Comparison of ENCODE assay signal across 9 cellular contexts in genomic region chr22:41525450-41526225, GRCh38. TPM values are rescaled to one million over a fixed set of nuclear protein-coding genes. Genes with fewer than 3 reads are reported as not detected.
DNase-seq lines count a peak whose midpoint lies in the region; ATAC-seq and TF ChIP-seq lines count a peak whose summit lies in the region.
"Had no signal": no experiment of that assay in that cellular context is flagged by ENCODE, and none has a peak within 500 bp of the region (broad histone marks: within the 10 kb centered on the region; RNA-seq: fewer than 3 reads in every experiment).

No MANE protein-coding gene starts in this region.

- no peaks in the 10 kb centered on the region for H3K9me3 ChIP-seq in CD8-positive, alpha-beta memory T cell (ENCODE audit: low read length)
- H3K9me3 ChIP-seq in RWPE2 (ENCODE audit: severe bottlenecking) (no peaks in the 10 kb centered on the region), endodermal cell (ENCODE audit: control insufficient read depth, low read length) (no peaks in the 10 kb centered on the region), sigmoid colon (no peaks in the 10 kb centered on the region), BE2C (no peaks in the 10 kb centered on the region)

- H3K4me3 Mint-ChIP-seq in CD8-positive, alpha-beta memory T cell, result no peak overlapping the region
- H3K4me3 Mint-ChIP-seq in endodermal cell, result no peak overlapping the region

- peak overlapping the region in 5 of 8 donors; percentile 23 to 92 (median 81) for H3K27ac Mint-ChIP-seq in CD8-positive, alpha-beta memory T cell
- H3K27ac Mint-ChIP-seq in endodermal cell, result peak overlapping the region; percentile 58

- H3K9me3 Mint-ChIP-seq in CD8-positive, alpha-beta memory T cell, result no peaks in the 10 kb centered on the region
- no peaks in the 10 kb centered on the region for H3K9me3 Mint-ChIP-seq in endodermal cell

- H3K36me3 ChIP-seq in CD8-positive, alpha-beta memory T cell (ENCODE audit: insufficient read depth, low read length), result peaks cover 16% of the 10 kb centered on the region
- H3K36me3 ChIP-seq in RWPE2 (ENCODE audit: low read depth) (peaks cover 64% of the 10 kb centered on the region), endodermal cell (ENCODE audit: control insufficient read depth, insufficient read depth, low read length) (peaks cover 53% of the 10 kb centered on the region), sigmoid colon (peaks cover 20 to 61% (median 45%) of the 10 kb centered on the region in 4 donors), BE2C (peaks cover 79% of the 10 kb centered on the region)

- no peak for TF ChIP-seq EP300 in sigmoid colon (IDR thresholded peaks at IDR 0.05)

- POLR2A ChIA-PET in CD8-positive, alpha-beta memory T cell (lab: Charles Lee), result interaction anchor here (0.6 to 1.7 kb wide), 3 partner anchors 68 to 122 kb away, joined by 3 to 10 read pairs (median 5); no protein-coding TSS in a partner anchor

- H3K4me1 ChIP-seq in CD8-positive, alpha-beta memory T cell (ENCODE audit: insufficient read depth, low read length), result peaks cover 15% of the 10 kb centered on the region
- H3K4me1 ChIP-seq in RWPE2 (ENCODE audit: insufficient read depth, poor library complexity, severe bottlenecking), result no peaks in the 10 kb centered on the region
- H3K4me1 ChIP-seq in endodermal cell (ENCODE audit: control insufficient read depth, insufficient read depth, low read length), result no peaks in the 10 kb centered on the region
- H3K4me1 ChIP-seq in sigmoid colon, result peaks cover 0 to 45% (median 40%) of the 10 kb centered on the region in 4 donors
- no peaks in the 10 kb centered on the region for H3K4me1 ChIP-seq in BE2C

- H3K4me3 ChIP-seq in CD8-positive, alpha-beta memory T cell (ENCODE audit: low read length), result no peak overlapping the region
- H3K4me3 ChIP-seq in RWPE2 (ENCODE audit: severe bottlenecking), result no peak overlapping the region
- no peak overlapping the region for H3K4me3 ChIP-seq in endodermal cell (ENCODE audit: low read length)
- H3K4me3 ChIP-seq in sigmoid colon, result no peak overlapping the region
- H3K4me3 ChIP-seq in BE2C (ENCODE audit: low read depth, low read length), result no peak overlapping the region

- no peaks in the 10 kb centered on the region for H3K27me3 ChIP-seq in CD8-positive, alpha-beta memory T cell (ENCODE audit: insufficient read depth, low read length, poor library complexity, severe bottlenecking)
- H3K27me3 ChIP-seq in RWPE2 (ENCODE audit: insufficient read depth, poor library complexity, severe bottlenecking) (no peaks in the 10 kb centered on the region), endodermal cell (ENCODE audit: control insufficient read depth, insufficient read depth, low read length, poor library complexity, severe bottlenecking) (no peaks in the 10 kb centered on the region), sigmoid colon (no peaks in the 10 kb centered on the region), BE2C (no peaks in the 10 kb centered on the region)

- H3K36me3 Mint-ChIP-seq in CD8-positive, alpha-beta memory T cell, result peaks cover 0 to 74% (median 5%) of the 10 kb centered on the region in 3 donors
- peaks cover 54% of the 10 kb centered on the region for H3K36me3 Mint-ChIP-seq in endodermal cell (ENCODE audit: low read depth)

- WGBS in endodermal cell (ENCODE audit: insufficient coverage in 1 of 2, insufficient read length in 1 of 2), 2 experiments, result 93 to 94% methylated on average over 12 to 13 of the region's 13 CpGs
- WGBS in sigmoid colon, 2 donors, result 84 to 87% methylated on average over 13 of the region's 13 CpGs

- H3K4me1 Mint-ChIP-seq in CD8-positive, alpha-beta memory T cell, result peaks cover 14 to 27% (median 16%) of the 10 kb centered on the region in 3 donors
- H3K4me1 Mint-ChIP-seq in endodermal cell, result peaks cover 2% of the 10 kb centered on the region

- H3K9ac ChIP-seq in endodermal cell (ENCODE audit: extremely low read depth, low read length, poor library complexity, severe bottlenecking), result no peak overlapping the region

- ATAC-seq in RWPE2 (ENCODE audit: low read depth) (0 out of 3 replicates have a peak, but pooled peaks have one; percentile 7), HG02798 (IDR thresholded peaks at IDR 0.05; ENCODE audit: poor library complexity, unreplicated experiment) (no peak), HG02571 (IDR thresholded peaks at IDR 0.05; ENCODE audit: unreplicated experiment) (no peak)

- no peak overlapping the region for H3K27ac ChIP-seq in CD8-positive, alpha-beta memory T cell (ENCODE audit: low read depth, low read length)
- no peak overlapping the region for H3K27ac ChIP-seq in RWPE2 (ENCODE audit: poor library complexity, severe bottlenecking)
- H3K27ac ChIP-seq in endodermal cell (ENCODE audit: low read depth, low read length), result no peak overlapping the region
- peak overlapping the region; percentile 82 to 91 (median 88) for H3K27ac ChIP-seq in sigmoid colon

- TF ChIP-seq CTCF in RWPE2 (IDR thresholded peaks at IDR 0.05; ENCODE audit: poor library complexity, severe bottlenecking) (no peak), endodermal cell (conservative IDR thresholded peaks at IDR 0.05) (no peak), sigmoid colon (IDR thresholded peaks at IDR 0.05) (no peak), BE2C (IDR thresholded peaks at IDR 0.05; ENCODE audit: low read depth, low read length) (no peak)

- no peak for TF ChIP-seq POLR2A in sigmoid colon (IDR thresholded peaks at IDR 0.05)

- H3K27me3 Mint-ChIP-seq in CD8-positive, alpha-beta memory T cell, result no peaks in the 10 kb centered on the region
- no peaks in the 10 kb centered on the region for H3K27me3 Mint-ChIP-seq in endodermal cell (ENCODE audit: insufficient read depth)

- CTCF ChIA-PET in CD8-positive, alpha-beta memory T cell (lab: Charles Lee), result interaction anchor here (0.7 to 8.5 kb wide), 6 partner anchors 27 to 123 kb away, joined by 3 to 119 read pairs (median 4); partner anchors contain the start of gene PHF5A

- no peak for DNase-seq in CD8-positive, alpha-beta memory T cell
- DNase-seq in RWPE2 (ENCODE audit: low spot score) (no peak), endodermal cell (peak; percentile 49), sigmoid colon (no peak), BE2C (no peak), germinal center (ENCODE audit: low spot score) (no peak)
- DNase-seq: NCI-H2029 had no signal

- intact Hi-C loops in sigmoid colon (cut with DNase I), result loop anchor here (10.0 kb wide), 1 partner anchor 241 kb away; the partner anchor contains the start of gene RANGAP1

RNA-seq across cellular contexts. Expression of gene POLR3H, which starts 18.6 kb away (rescaled TPM):
- 10 to 100 TPM; 69.9 to 78.7 TPM for total RNA-seq in CD8-positive, alpha-beta memory T cell
- polyA plus RNA-seq in CD8-positive, alpha-beta memory T cell, result 22.6 TPM
- 10 to 100 TPM; 30.1 to 32.6 TPM for total RNA-seq in endodermal cell
- 19.1 TPM for polyA plus RNA-seq in endodermal cell (2013, experiment 1 of 2)
- polyA plus RNA-seq in endodermal cell (2013, experiment 2 of 2), result 20.1 TPM
- 10 to 100 TPM; 10.3 to 14.4 (median 12.2) TPM for total RNA-seq in sigmoid colon
- polyA plus RNA-seq in sigmoid colon, result 10 to 100 TPM in 1 of 3 donors, 1 to 10 TPM in 2; 4.6 to 19.7 (median 7.2) TPM
- polyA plus RNA-seq in BE2C (2012; ENCODE audit: insufficient read depth, insufficient read length, low read depth), result 135 TPM

RNA-seq across cellular contexts. Expression of gene CSDC2, which starts 35.2 kb away (rescaled TPM):
- not detected for total RNA-seq in CD8-positive, alpha-beta memory T cell
- not detected for polyA plus RNA-seq in CD8-positive, alpha-beta memory T cell
- total RNA-seq in endodermal cell, result under 1 TPM; 0.27 to 0.90 TPM
- polyA plus RNA-seq in endodermal cell (2013, experiment 1 of 2), result 4.9 TPM
- 4.2 TPM for polyA plus RNA-seq in endodermal cell (2013, experiment 2 of 2)
- total RNA-seq in sigmoid colon, result 10 to 100 TPM in 2 of 4 donors, 1 to 10 TPM in 2; 6.4 to 19.9 (median 10.6) TPM
- polyA plus RNA-seq in sigmoid colon, result 1 to 10 TPM in 1 of 3 donors, under 1 TPM in 2; 0.46 to 1.2 (median 0.60) TPM
- 1.3 TPM for polyA plus RNA-seq in BE2C (2012; ENCODE audit: insufficient read depth, insufficient read length, low read depth)

RNA-seq across cellular contexts. Expression of gene ACO2, which starts 56.7 kb away (rescaled TPM):
- 100 to 1,000 TPM; 112 to 114 TPM for total RNA-seq in CD8-positive, alpha-beta memory T cell
- polyA plus RNA-seq in CD8-positive, alpha-beta memory T cell, result 92.5 TPM
- total RNA-seq in endodermal cell, result 10 to 100 TPM; 69.0 to 82.3 TPM
- 63.0 TPM for polyA plus RNA-seq in endodermal cell (2013, experiment 1 of 2)
- 59.0 TPM for polyA plus RNA-seq in endodermal cell (2013, experiment 2 of 2)
- total RNA-seq in sigmoid colon, result 10 to 100 TPM; 67.3 to 90.3 (median 83.0) TPM
- polyA plus RNA-seq in sigmoid colon, result 100 to 1,000 TPM; 106 to 157 (median 127) TPM
- 205 TPM for polyA plus RNA-seq in BE2C (2012; ENCODE audit: insufficient read depth, insufficient read length, low read depth)

RNA-seq across cellular contexts. Expression of gene PHF5A, which starts 57.1 kb away (rescaled TPM):
- 100 to 1,000 TPM; 120 to 125 TPM for total RNA-seq in CD8-positive, alpha-beta memory T cell
- 24.9 TPM for polyA plus RNA-seq in CD8-positive, alpha-beta memory T cell
- total RNA-seq in endodermal cell (10 to 100 TPM; 71.0 to 80.8 TPM), sigmoid colon (10 to 100 TPM; 31.9 to 54.2 (median 44.4) TPM)
- 75.1 TPM for polyA plus RNA-seq in endodermal cell (2013, experiment 1 of 2)
- polyA plus RNA-seq in endodermal cell (2013, experiment 2 of 2), result 69.4 TPM
- 10 to 100 TPM; 49.2 to 59.6 (median 59.6) TPM for polyA plus RNA-seq in sigmoid colon
- polyA plus RNA-seq in BE2C (2012; ENCODE audit: insufficient read depth, insufficient read length, low read depth), result 125 TPM

Comparison
In these comparisons a context has a peak if more than half of its experiments do, and no peak if none do; other contexts are left out.
1. H3K27ac ChIP-seq: peak in sigmoid colon (4 of 4); none in CD8-positive, alpha-beta memory T cell (single experiment), RWPE2 (single experiment) and endodermal cell (single experiment).